Comparison of ENCODE assay signal across 1 cellular context in genomic region chr3:4961865-4962264, GRCh38. TPM values are rescaled to one million over a fixed set of nuclear protein-coding genes. Genes with fewer than 3 reads are reported as not detected.
"Had no signal": no experiment of that assay in that cellular context is flagged by ENCODE, and none has a peak within 500 bp of the region (broad histone marks: within the 10 kb centered on the region; RNA-seq: fewer than 3 reads in every experiment).

No MANE protein-coding gene starts in this region.

RNA-seq across cellular contexts. Expression of gene BHLHE40, which starts 17.4 kb away (rescaled TPM):
- polyA plus RNA-seq: neural cell had no signal
